Comparison of ENCODE assay signal across 28 cellular contexts in genomic region chr1:174123843-174124242, GRCh38.
"Had no signal": no experiment of that assay in that cellular context is flagged by ENCODE, and none has a peak within 500 bp of the region (broad histone marks: within the 10 kb centered on the region; RNA-seq: fewer than 3 reads in every experiment).

No MANE protein-coding gene starts in this region.

- FAIRE-seq: colon, endometrium, endothelial cell of umbilical vein, frontal cortex had no signal

- H3K27me3 ChIP-seq: colonic mucosa, dorsolateral prefrontal cortex, esophagus muscularis mucosa, esophagus squamous epithelium, gastrocnemius medialis, gastroesophageal sphincter, heart left ventricle, heart right ventricle had no signal

- H3K9me3 ChIP-seq: colonic mucosa, gastrocnemius medialis had no signal

- H3K36me3 ChIP-seq: colonic mucosa, esophagus muscularis mucosa, esophagus squamous epithelium, gastrocnemius medialis, gastroesophageal sphincter, heart left ventricle, heart right ventricle had no signal

- ATAC-seq: effector memory CD8-positive, alpha-beta T cell; esophagus mucosa; foreskin keratinocyte; gastrocnemius medialis; gastroesophageal sphincter; heart left ventricle; heart right ventricle had no signal

- H3K4me3 ChIP-seq: colonic mucosa, coronary artery, dorsolateral prefrontal cortex, esophagus muscularis mucosa, esophagus squamous epithelium, gastrocnemius medialis, gastroesophageal sphincter, heart left ventricle, heart right ventricle had no signal

- H3K27ac ChIP-seq: colonic mucosa, coronary artery, dorsolateral prefrontal cortex, epithelial cell of prostate, esophagus muscularis mucosa, esophagus squamous epithelium, foreskin keratinocyte, gastrocnemius medialis, gastroesophageal sphincter, heart left ventricle, heart right ventricle had no signal

- DNase-seq: colonic mucosa; cortex of kidney; dermis blood vessel endothelial cell; dorsolateral prefrontal cortex; effector CD4-positive, alpha-beta T cell; effector CD8-positive, alpha-beta T cell; effector memory CD4-positive, alpha-beta T cell; effector memory CD8-positive, alpha-beta T cell; endodermal cell; erythroblast; esophagus squamous epithelium; foreskin fibroblast; foreskin keratinocyte; foreskin melanocyte; gastrocnemius medialis; glutamatergic neuron; head of caudate nucleus; heart left ventricle; heart right ventricle had no signal

- H3K4me1 ChIP-seq: colonic mucosa, esophagus squamous epithelium, foreskin keratinocyte, gastrocnemius medialis had no signal
